Comparison of ENCODE assay signal across 18 cellular contexts in genomic region chr10:49741108-49741995, GRCh38. TPM values are rescaled to one million over a fixed set of nuclear protein-coding genes. Genes with fewer than 3 reads are reported as not detected.
A peak's percentile ranks its signal among the peaks of the same experiment; 100 is the strongest.
DNase-seq lines count a peak whose midpoint lies in the region; ATAC-seq, FAIRE-seq and TF ChIP-seq lines count a peak whose summit lies in the region.
"Had no signal": no experiment of that assay in that cellular context is flagged by ENCODE, and none has a peak within 500 bp of the region (broad histone marks: within the 10 kb centered on the region; RNA-seq: fewer than 3 reads in every experiment).

No MANE protein-coding gene starts in this region.

- no peaks in the 10 kb centered on the region for H4K20me1 ChIP-seq in GM23248 (ENCODE audit: insufficient read depth)
- H4K20me1 ChIP-seq in astrocyte (ENCODE audit: insufficient read depth, low read length): no peaks in the 10 kb centered on the region
- no peaks in the 10 kb centered on the region for H4K20me1 ChIP-seq in keratinocyte (ENCODE audit: control insufficient read depth, extremely low read depth, insufficient read depth, low read length)

- H3K36me3 Mint-ChIP-seq in astrocyte (ENCODE audit: low read depth, unreplicated experiment): peaks cover 4% of the 10 kb centered on the region

- no peaks in the 10 kb centered on the region for H3K9me3 ChIP-seq in GM23248 (ENCODE audit: low read depth)
- peaks cover 6% of the 10 kb centered on the region for H3K9me3 ChIP-seq in astrocyte (ENCODE audit: insufficient read depth, low read depth, low read length)
- no peaks in the 10 kb centered on the region for H3K9me3 ChIP-seq in keratinocyte (ENCODE audit: control insufficient read depth, low read depth, low read length)
- H3K9me3 ChIP-seq: BE2C, breast epithelium, tibial nerve had no signal

- H3K4me3 ChIP-seq in GM23248 (no peak overlapping the region), astrocyte (ENCODE audit: insufficient read depth, low read depth, low read length) (no peak overlapping the region), keratinocyte (ENCODE audit: control insufficient read depth in 2 of 3, extremely low read depth in 1 of 3, insufficient read depth in 2 of 3, low read depth in 1 of 3, low read length in 3 of 3) (no peak overlapping the region)
- H3K4me3 ChIP-seq: breast epithelium, tibial nerve had no signal

- no peaks in the 10 kb centered on the region for H3K9me1 ChIP-seq in keratinocyte (ENCODE audit: control insufficient read depth, extremely low read depth, insufficient read depth, low read length)

- dilution Hi-C loops in keratinocyte (cut with MboI; ENCODE audit: extremely low pct_ligation_motif_present, low sequenced_read_pairs): no loop called here

- no peaks in the 10 kb centered on the region for H3K79me2 ChIP-seq in GM23248 (ENCODE audit: insufficient read depth)
- no peaks in the 10 kb centered on the region for H3K79me2 ChIP-seq in astrocyte (ENCODE audit: insufficient read depth, low read length)
- no peaks in the 10 kb centered on the region for H3K79me2 ChIP-seq in keratinocyte (ENCODE audit: control insufficient read depth, insufficient read depth, low read length)
- H3K79me2 ChIP-seq: parathyroid adenoma had no signal

- no peak overlapping the region for H2AFZ ChIP-seq in GM23248
- no peak overlapping the region for H2AFZ ChIP-seq in astrocyte (ENCODE audit: low read depth, low read length)
- H2AFZ ChIP-seq in keratinocyte (ENCODE audit: control insufficient read depth, low read length): no peak overlapping the region
- H2AFZ ChIP-seq: parathyroid adenoma had no signal

- no peaks in the 10 kb centered on the region for H3K9me3 Mint-ChIP-seq in astrocyte (ENCODE audit: unreplicated experiment)

- H3K27ac ChIP-seq in GM23248 (no peak overlapping the region), astrocyte (ENCODE audit: low read depth, low read length) (no peak overlapping the region), keratinocyte (ENCODE audit: control insufficient read depth, insufficient read depth, low read length) (no peak overlapping the region)
- H3K27ac ChIP-seq: breast epithelium, parathyroid adenoma, tibial nerve had no signal

- H3K4me3 Mint-ChIP-seq in astrocyte (ENCODE audit: unreplicated experiment): no peak overlapping the region

- in situ Hi-C loops in GM23248 (cut with MboI): no loop called here

- H3K27me3 ChIP-seq in GM23248 (replicated peaks; ENCODE audit: insufficient read depth) (no peaks in the 10 kb centered on the region), astrocyte (ENCODE audit: insufficient read depth, low read length) (no peaks in the 10 kb centered on the region), keratinocyte (ENCODE audit: control insufficient read depth, extremely low read depth, insufficient read depth, low read length) (no peaks in the 10 kb centered on the region)
- H3K27me3 ChIP-seq: BE2C, breast epithelium, tibial nerve had no signal

- ATAC-seq in HG03095 (IDR thresholded peaks at IDR 0.05; ENCODE audit: unreplicated experiment): no peak

- peaks cover 2% of the 10 kb centered on the region for H3K27me3 Mint-ChIP-seq in astrocyte (ENCODE audit: low read depth, unreplicated experiment)

- H3K4me2 ChIP-seq in GM23248 (ENCODE audit: unreplicated experiment) (no peak overlapping the region), astrocyte (ENCODE audit: low read length) (no peak overlapping the region), keratinocyte (ENCODE audit: control insufficient read depth, extremely low read depth, insufficient read depth, low read depth, low read length) (no peak overlapping the region)

- no peak overlapping the region for H3K27ac Mint-ChIP-seq in astrocyte (ENCODE audit: unreplicated experiment)

- H3K4me1 Mint-ChIP-seq in astrocyte (ENCODE audit: low read depth, unreplicated experiment): no peaks in the 10 kb centered on the region

- DNase-seq in D721Med (ENCODE audit: insufficient read length, low spot score) (peak; percentile 7), GM23248 (peak; percentile 14), astrocyte (ENCODE audit: low read depth) (no peak), keratinocyte (ENCODE audit: low read depth, low spot score) (no peak), NCI-H187 treated with DMSO at 0.1 percent for 48 hours (lab: John Stamatoyannopoulos, UW) (no peak)
- no peak for DNase-seq in stimulated activated CD8-positive, alpha-beta memory T cell treated with anti-CD3 and anti-CD28 coated beads, Interleukin-4, amount 100 ng/mL, for 48 hours
- no peak for DNase-seq in stimulated activated naive CD4-positive, alpha-beta T cell (lab: John Stamatoyannopoulos, UW)
- DNase-seq: activated CD4-positive, alpha-beta T cell treated with anti-CD3 and anti-CD28 coated beads for 48 hours; activated naive CD4-positive, alpha-beta T cell treated with anti-CD3 and anti-CD28 coated beads, Interleukin-2, amount 50 U/mL, for 16 hours; BE2C; DMS153; NCI-H1694 treated with DMSO at 0.1 percent for 48 hours; NCI-H446; stimulated activated CD4-positive, alpha-beta T cell treated with anti-CD3 and anti-CD28 coated beads, Interleukin-4, amount 100 ng/mL, for 24 hours had no signal

- FAIRE-seq in D721Med (lab: Jason Lieb, UNC) (peak; percentile 48), astrocyte (lab: Jason Lieb, UNC) (peak; percentile 80), keratinocyte (lab: Jason Lieb, UNC) (peak; percentile 61)

- no peaks in the 10 kb centered on the region for H3K9me2 ChIP-seq in GM23248 (ENCODE audit: insufficient read depth)

- no peaks in the 10 kb centered on the region for H3K36me3 ChIP-seq in GM23248 (ENCODE audit: low read depth)
- no peaks in the 10 kb centered on the region for H3K36me3 ChIP-seq in astrocyte (ENCODE audit: insufficient read depth, low read length)
- no peaks in the 10 kb centered on the region for H3K36me3 ChIP-seq in keratinocyte (ENCODE audit: control insufficient read depth in 2 of 2, extremely low read depth in 1 of 2, insufficient read depth in 2 of 2, low read length in 2 of 2)
- H3K36me3 ChIP-seq: breast epithelium, tibial nerve had no signal

- H3K4me1 ChIP-seq in GM23248 (ENCODE audit: insufficient read depth): no peaks in the 10 kb centered on the region
- no peaks in the 10 kb centered on the region for H3K4me1 ChIP-seq in astrocyte (ENCODE audit: insufficient read depth, low read length)
- no peaks in the 10 kb centered on the region for H3K4me1 ChIP-seq in keratinocyte (ENCODE audit: control insufficient read depth, extremely low read depth, insufficient read depth, low read length)
- H3K4me1 ChIP-seq: BE2C, breast epithelium, parathyroid adenoma, tibial nerve had no signal

- H3F3A ChIP-seq in GM23248 (ENCODE audit: insufficient read depth): no peaks in the 10 kb centered on the region

- TF ChIP-seq CTCF in D721Med (IDR thresholded peaks at IDR 0.05; ENCODE audit: insufficient read depth, missing control alignments) (no peak), astrocyte (IDR thresholded peaks at IDR 0.05; ENCODE audit: insufficient read depth, low read depth, low read length) (no peak), keratinocyte (optimal IDR thresholded peaks at IDR 0.05 in 1 of 3, IDR thresholded peaks at IDR 0.05 in 1 of 3, conservative IDR thresholded peaks at IDR 0.05 in 1 of 3; ENCODE audit: extremely low read depth in 1 of 3, insufficient read depth in 2 of 3, low read length in 3 of 3) (no peak)

- 58 to 63% methylated on average over 7 of the region's 7 CpGs for WGBS in GM23248 (ENCODE audit: low coverage in 1 of 2, low lambda C conversion rate in 2 of 2, missing lambda C conversion rate in 2 of 2), 2 experiments

- H3K9ac ChIP-seq in GM23248 (no peak overlapping the region), astrocyte (ENCODE audit: low read length) (no peak overlapping the region), keratinocyte (ENCODE audit: control insufficient read depth, extremely low read depth, insufficient read depth, low read length) (no peak overlapping the region)
- H3K9ac ChIP-seq: parathyroid adenoma had no signal

RNA-seq across cellular contexts. Expression of gene OGDHL, which starts 20.8 kb away (rescaled TPM):
- 0.51 TPM in 1 of 2 replicates, not detected in the other for total RNA-seq in GM23248 (2014; rRNA removed; shearing (Covaris generic))
- not detected in 2 replicates for polyA plus RNA-seq in GM23248 (2016; fragmentation: Nextera tagmentation; extraction: Ambion mirVana)
- 1.2 and 1.9 TPM in 2 replicates for total RNA-seq in astrocyte
- 0.06 to 0.31 TPM (median 0.09 TPM) in 3 replicates for polyA plus RNA-seq in keratinocyte
- not detected for polyA plus RNA-seq in keratinocyte (2011; ENCODE audit: low read depth)
- 0.09 and 0.13 TPM in 2 replicates for polyA plus RNA-seq in keratinocyte (2011; cell fraction: cytosol; rRNA removed)
- polyA plus RNA-seq in keratinocyte (2011; cell fraction: nucleus; rRNA removed): 0.46 and 0.68 TPM in 2 replicates
- polyA plus RNA-seq in keratinocyte (2012; ENCODE audit: low replicate concordance): 0.06 and 0.08 TPM in 2 replicates
- 0.16 to 0.59 TPM (median 0.49 TPM) in 3 replicates for polyA minus RNA-seq in keratinocyte
- polyA minus RNA-seq in keratinocyte (2011; cell fraction: cytosol; rRNA and poly(A)+ RNA removed): not detected
- polyA minus RNA-seq in keratinocyte (2011; cell fraction: nucleus; rRNA and poly(A)+ RNA removed): 0.16 and 0.21 TPM in 2 replicates
- total RNA-seq: breast epithelium, tibial nerve had no signal

Comparison
In these comparisons a context has a peak if more than half of its experiments do, and no peak if none do; other contexts are left out.
1. DNase-seq: peak in D721Med (single experiment) and GM23248 (single experiment); none in astrocyte (single experiment), keratinocyte (single experiment), NCI-H187 treated with DMSO at 0.1 percent for 48 hours (single experiment), stimulated activated CD8-positive, alpha-beta memory T cell treated with anti-CD3 and anti-CD28 coated beads, Interleukin-4, amount 100 ng/mL, for 48 hours (single experiment) and stimulated activated naive CD4-positive, alpha-beta T cell (0 of 6).